ENCODE assay signal across 1 cellular context in genomic region chr10:44990302-44990655, GRCh38.
TF ChIP-seq lines count a peak whose summit lies in the region.

No MANE protein-coding gene starts in this region.

TF ChIP-seq in HepG2, 621 proteins besides CTCF, POLR2A, EP300 and RAD21 (continued from another document):
- TF ChIP-seq ATF4 (CRISPR knock-in tag; IDR thresholded peaks at IDR 0.05) (peak; percentile 44 to 97; a peak in 2 of 4 replicates), HNRNPLL (IDR thresholded peaks at IDR 0.05; ENCODE audit: low read depth, low read length, poor library complexity, severe bottlenecking) (peak; percentile 47), ZNF280B (CRISPR knock-in tag; IDR thresholded peaks at IDR 0.05; ENCODE audit: borderline replicate concordance) (no peak), GRHL1 (CRISPR knock-in tag; conservative IDR thresholded peaks at IDR 0.05) (no peak), PHF20 (CRISPR knock-in tag; IDR thresholded peaks at IDR 0.05) (no peak), RBFOX2 (IDR thresholded peaks at IDR 0.05; ENCODE audit: low read depth, low read length) (no peak), THRA (CRISPR knock-in tag; IDR thresholded peaks at IDR 0.05; ENCODE audit: borderline replicate concordance) (no peak), FOSL2 (CRISPR knock-in tag; IDR thresholded peaks at IDR 0.05) (peak; percentile 13; the same call in 1 of the 2 replicates), SOX6 (IDR thresholded peaks at IDR 0.05) (no peak), SOX6 (CRISPR knock-in tag; IDR thresholded peaks at IDR 0.05) (peak; percentile 88; the same call in 1 of the 2 replicates), ZBTB38 (CRISPR knock-in tag; IDR thresholded peaks at IDR 0.05) (no peak), SALL1 (CRISPR knock-in tag; IDR thresholded peaks at IDR 0.05) (peak; percentile 57; the same call in 1 of the 2 replicates), ZNF800 (CRISPR knock-in tag; IDR thresholded peaks at IDR 0.05) (no peak)
- TF ChIP-seq, protein P1, sequence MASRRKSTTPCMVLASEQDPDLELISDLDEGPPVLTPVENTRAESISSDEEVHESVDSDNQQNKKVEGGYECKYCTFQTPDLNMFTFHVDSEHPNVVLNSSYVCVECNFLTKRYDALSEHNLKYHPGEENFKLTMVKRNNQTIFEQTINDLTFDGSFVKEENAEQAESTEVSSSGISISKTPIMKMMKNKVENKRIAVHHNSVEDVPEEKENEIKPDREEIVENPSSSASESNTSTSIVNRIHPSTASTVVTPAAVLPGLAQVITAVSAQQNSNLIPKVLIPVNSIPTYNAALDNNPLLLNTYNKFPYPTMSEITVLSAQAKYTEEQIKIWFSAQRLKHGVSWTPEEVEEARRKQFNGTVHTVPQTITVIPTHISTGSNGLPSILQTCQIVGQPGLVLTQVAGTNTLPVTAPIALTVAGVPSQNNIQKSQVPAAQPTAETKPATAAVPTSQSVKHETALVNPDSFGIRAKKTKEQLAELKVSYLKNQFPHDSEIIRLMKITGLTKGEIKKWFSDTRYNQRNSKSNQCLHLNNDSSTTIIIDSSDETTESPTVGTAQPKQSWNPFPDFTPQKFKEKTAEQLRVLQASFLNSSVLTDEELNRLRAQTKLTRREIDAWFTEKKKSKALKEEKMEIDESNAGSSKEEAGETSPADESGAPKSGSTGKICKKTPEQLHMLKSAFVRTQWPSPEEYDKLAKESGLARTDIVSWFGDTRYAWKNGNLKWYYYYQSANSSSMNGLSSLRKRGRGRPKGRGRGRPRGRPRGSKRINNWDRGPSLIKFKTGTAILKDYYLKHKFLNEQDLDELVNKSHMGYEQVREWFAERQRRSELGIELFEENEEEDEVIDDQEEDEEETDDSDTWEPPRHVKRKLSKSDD (CRISPR knock-in tag; IDR thresholded peaks at IDR 0.05; ENCODE audit: low read depth), result no peak
- TF ChIP-seq, protein P2, sequence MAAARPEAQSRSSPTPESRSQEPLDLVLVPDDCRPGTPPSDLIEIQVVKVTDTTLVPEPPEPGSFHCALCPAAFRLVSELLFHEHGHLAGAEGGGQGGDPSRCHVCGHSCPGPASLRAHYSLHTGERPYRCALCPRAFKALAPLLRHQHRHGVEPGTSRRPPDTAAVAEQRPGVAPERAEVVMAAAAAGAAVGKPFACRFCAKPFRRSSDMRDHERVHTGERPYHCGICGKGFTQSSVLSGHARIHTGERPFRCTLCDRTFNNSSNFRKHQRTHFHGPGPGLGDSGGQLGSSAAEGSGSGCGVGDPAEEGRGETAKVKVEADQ (CRISPR knock-in tag; IDR thresholded peaks at IDR 0.05; ENCODE audit: borderline replicate concordance), result 0 out of 2 replicates have a peak, but pooled peaks have one; percentile 49
